In the genomic region with DNA sequence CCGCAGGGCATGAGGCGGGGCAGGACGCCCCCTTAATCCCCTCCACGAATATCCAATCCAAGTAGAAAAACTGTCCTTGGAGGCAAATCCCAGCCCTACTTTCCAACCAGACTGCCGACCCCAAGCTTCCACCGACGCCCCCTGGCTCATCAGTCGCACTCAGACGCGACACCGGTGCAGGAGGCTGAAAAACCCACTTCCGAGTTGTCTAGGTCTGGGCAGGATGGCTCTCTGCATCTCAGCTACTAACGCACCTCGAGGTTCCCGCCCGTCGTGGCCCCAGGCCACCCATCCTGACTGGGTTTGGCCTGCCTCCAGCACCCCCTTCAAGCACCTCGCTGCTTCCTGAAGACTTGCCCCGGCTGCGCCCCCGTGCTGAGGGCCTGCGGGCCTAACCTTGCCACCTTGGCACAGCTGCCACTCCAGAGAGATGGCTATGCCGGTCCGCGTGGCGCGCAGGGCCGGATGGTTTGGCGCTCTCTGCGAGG, we compare ENCODE assay signal across 8 cellular contexts. TPM values are rescaled to one million over a fixed set of nuclear protein-coding genes. Genes with fewer than 3 reads are reported as not detected.
DNase-seq lines count a peak whose midpoint lies in the region; ATAC-seq lines count a peak whose summit lies in the region.

No MANE protein-coding gene starts in this region.

- H3K27me3 ChIP-seq in rectal smooth muscle tissue (ENCODE audit: control insufficient read depth, insufficient read depth, low read length): peaks cover 4% of the 10 kb centered on the region

- DNase-seq in COLO668 (lab: John Stamatoyannopoulos, UW; ENCODE audit: unreplicated experiment) (peak; percentile 13), left ventricle myocardium superior (peak; percentile 60), putamen (ENCODE audit: low spot score) (no peak), G401 (ENCODE audit: low spot score) (no peak), NCI-H1105 (lab: John Stamatoyannopoulos, UW) (no peak), DMS53 treated with DMSO at 0.1 percent for 48 hours (lab: John Stamatoyannopoulos, UW; ENCODE audit: unreplicated experiment) (no peak)
- DNase-seq in activated T-cell treated with anti-CD3 and anti-CD28 coated beads, Interleukin-2, amount 50 U/mL, for 48 hours: peak; percentile 20 to 22

- in situ Hi-C loops in G401 (cut with HindIII; ENCODE audit: low sequenced_read_pairs): no loop called here

- H3K36me3 ChIP-seq in rectal smooth muscle tissue (ENCODE audit: control insufficient read depth, insufficient read depth, low read length): no peaks in the 10 kb centered on the region

- H3K9ac ChIP-seq in rectal smooth muscle tissue (ENCODE audit: low read length): no peak overlapping the region

- intact Hi-C loops in left ventricle myocardium superior (cut with micrococcal nuclease): loop anchor here (5.0 kb wide), 1 partner anchor 36 kb away; no protein-coding TSS in a partner anchor

- peaks cover 17% of the 10 kb centered on the region for H3K4me1 ChIP-seq in rectal smooth muscle tissue (ENCODE audit: control insufficient read depth, insufficient read depth, low read length)

- peak overlapping the region; percentile 54 for H3K4me3 ChIP-seq in rectal smooth muscle tissue (ENCODE audit: low read length)

- peak; percentile 10 for ATAC-seq in left ventricle myocardium superior

- peak overlapping the region; percentile 97 for H3K27ac ChIP-seq in rectal smooth muscle tissue (ENCODE audit: low read depth, low read length)

RNA-seq across cellular contexts. Expression of gene RGMA, which starts 15.5 kb away (rescaled TPM):
- 27.0 TPM for total RNA-seq in left ventricle myocardium superior
- 0.80 and 2.6 TPM in 2 replicates for total RNA-seq in G401 (2014; rRNA removed; shearing (Covaris generic))

Comparison
In these comparisons a context has a peak if more than half of its experiments do, and no peak if none do; other contexts are left out.
1. DNase-seq: peak in COLO668 (single experiment), activated T-cell treated with anti-CD3 and anti-CD28 coated beads, Interleukin-2, amount 50 U/mL, for 48 hours (2 of 2) and left ventricle myocardium superior (single experiment); none in putamen (single experiment), G401 (single experiment), NCI-H1105 (single experiment) and DMS53 treated with DMSO at 0.1 percent for 48 hours (single experiment).